In genomic region chr2:68569604-68570003, GRCh38 we compare ENCODE assay signal across 2 cellular contexts.
TF ChIP-seq lines count a peak whose summit lies in the region.

No MANE protein-coding gene starts in this region.

TF ChIP-seq in IMR-90, 13 proteins besides CTCF, POLR2A, EP300 and RAD21 (continued from another document):
- TF ChIP-seq FOS (IDR thresholded peaks at IDR 0.05; ENCODE audit: low read depth, low read length), result no peak
- no peak for TF ChIP-seq MXI1 (IDR thresholded peaks at IDR 0.05; ENCODE audit: borderline replicate concordance, low read depth, low read length)

TF ChIP-seq in K562, 482 proteins besides CTCF, POLR2A, EP300 and RAD21 (continued from another document):
- no peak for TF ChIP-seq NRF1 (conservative IDR thresholded peaks at IDR 0.05 in 1 of 2, IDR thresholded peaks at IDR 0.05 in 1 of 2)
- peak; percentile 32; the same call in 1 of the 2 replicates for TF ChIP-seq NFE2 (IDR thresholded peaks at IDR 0.05; ENCODE audit: low read depth)
- TF ChIP-seq ZSCAN32 (CRISPR knock-in tag; IDR thresholded peaks at IDR 0.05), result no peak
- 0 out of 2 replicates have a peak, but pooled peaks have one; percentile 21 for TF ChIP-seq EHMT2 (IDR thresholded peaks at IDR 0.05)
- no peak for TF ChIP-seq CXXC5 (CRISPR knock-in tag; IDR thresholded peaks at IDR 0.05)
- TF ChIP-seq C11orf30 (IDR thresholded peaks at IDR 0.05; ENCODE audit: low read depth), result peak; percentile 29; the same call in 1 of the 2 replicates
- TF ChIP-seq TRIM24 (IDR thresholded peaks at IDR 0.05), result no peak
